Comparison of ENCODE assay signal across 8 cellular contexts in genomic region chr7:66994681-66995044, GRCh38. TPM values are rescaled to one million over a fixed set of nuclear protein-coding genes. Genes with fewer than 3 reads are reported as not detected.
DNase-seq lines count a peak whose midpoint lies in the region; ATAC-seq and TF ChIP-seq lines count a peak whose summit lies in the region.
"Not testable (repeated sequence)": the region's sequence is repeated elsewhere in the genome, so short reads cannot be mapped to it uniquely, and the experiment has no call there.

No MANE protein-coding gene starts in this region.

- H3K27ac ChIP-seq in coronary artery (peak overlapping the region; percentile 93 to 97), layer of hippocampus (ENCODE audit: low read depth, low read length) (peak overlapping the region; percentile 87), spleen (peak overlapping the region; percentile 96 to 99 (median 98))

- H3K36me3 ChIP-seq in spleen: peaks cover 0 to 55% (median 46%) of the 10 kb centered on the region in 6 donors

- peak in 1 of 3 donors; percentile 80 for TF ChIP-seq POLR2A in spleen (IDR thresholded peaks at IDR 0.05)

- DNase-seq in ACHN: peak; percentile 89
- DNase-seq in NCI-H69 (lab: John Stamatoyannopoulos, UW): peak; percentile 67
- peak; percentile 9 to 18 for DNase-seq in activated CD4-positive, alpha-beta T cell treated with anti-CD3 and anti-CD28 coated beads, Interleukin-2, amount 50 U/mL, for 24 hours (ENCODE audit: low read depth in 1 of 2, low spot score in 1 of 2)
- DNase-seq in coronary artery (ENCODE audit: low spot score): peak; percentile 88
- DNase-seq in spleen: peak; percentile 80

- in situ Hi-C loops in ACHN (cut with HindIII; ENCODE audit: low pct_ligation_motif_present, low pct_unique_long_range_greater_than_20kb, low sequenced_read_pairs): not testable (repeated sequence)

- H3K27me3 ChIP-seq in layer of hippocampus (ENCODE audit: control insufficient read depth, insufficient read depth, low read length); spleen (replicated peaks in 1 of 7): not testable (repeated sequence)

- not testable (repeated sequence) for H3K9me3 ChIP-seq in spleen

- TF ChIP-seq CTCF in coronary artery (IDR thresholded peaks at IDR 0.05): not testable (repeated sequence)
- TF ChIP-seq CTCF in spleen (IDR thresholded peaks at IDR 0.05 in 8 of 11, conservative IDR thresholded peaks at IDR 0.05 in 3 of 11): peak in 7 of 11 experiments; percentile 28 to 56 (median 47)

- 0 to 4% (median 3%) methylated on average over 9 of the region's 9 CpGs for WGBS in spleen, 5 donors

- H3K4me3 ChIP-seq in coronary artery (peak overlapping the region; percentile 80), spleen (peak overlapping the region; percentile 59 to 96 (median 79))

- intact Hi-C loops in spleen (cut with DNase I; ENCODE audit: low total_unique reads): not testable (repeated sequence)

- ATAC-seq in GM18861 (IDR thresholded peaks at IDR 0.05; ENCODE audit: unreplicated experiment): peak; percentile 36
- ATAC-seq in HG03432 (IDR thresholded peaks at IDR 0.05; ENCODE audit: unreplicated experiment): peak; percentile 40

- H3K4me1 ChIP-seq in spleen: peaks cover 3 to 52% (median 33%) of the 10 kb centered on the region in 6 donors

RNA-seq across cellular contexts. Expression of gene SBDS, which starts 0.7 kb away (rescaled TPM):
- 10 to 100 TPM; 44.9 to 63.8 (median 53.1) TPM for total RNA-seq in spleen
- polyA plus RNA-seq in spleen: 10 to 100 TPM; 36.9 to 58.5 (median 45.1) TPM

RNA-seq across cellular contexts. Expression of gene TYW1, which starts 2.0 kb away (rescaled TPM):
- 10 to 100 TPM; 14.2 to 83.6 (median 23.5) TPM for total RNA-seq in spleen
- 1 to 10 TPM; 4.9 to 7.4 (median 7.0) TPM for polyA plus RNA-seq in spleen

Comparison
In these comparisons a context has a peak if more than half of its experiments do, and no peak if none do; other contexts are left out.
1. Peak in every context shown above with its lines: DNase-seq, ATAC-seq, H3K4me3 ChIP-seq and H3K27ac ChIP-seq.
2. DNase-seq: peak in every context shown above with its lines; median percentile 89 in ACHN; 88 in coronary artery; 80 in spleen; 67 in NCI-H69; 14 in activated CD4-positive, alpha-beta T cell treated with anti-CD3 and anti-CD28 coated beads, Interleukin-2, amount 50 U/mL, for 24 hours.